1 cellular context compared by ENCODE assay signal in the genomic region with DNA sequence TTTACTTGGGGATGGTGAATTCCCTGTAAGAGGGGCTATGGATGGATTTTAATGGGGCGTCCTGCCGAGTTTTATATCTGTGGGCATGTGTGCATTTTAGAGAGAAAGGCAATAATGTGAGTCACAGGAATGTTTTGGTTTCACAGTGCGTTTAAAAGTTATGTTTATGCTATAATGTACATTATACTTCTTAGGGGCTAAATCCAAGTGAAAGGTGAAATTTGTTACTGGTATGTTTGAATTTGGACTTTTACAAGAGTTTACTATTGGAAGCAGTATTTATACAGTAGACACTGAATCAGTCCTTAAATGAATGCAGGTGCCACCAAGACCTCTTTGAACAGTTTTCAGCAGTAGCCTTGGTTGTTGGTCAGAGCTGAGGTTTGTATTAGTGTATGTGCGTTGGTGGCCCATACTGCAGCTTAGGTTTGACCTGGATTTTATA.
TF ChIP-seq lines count a peak whose summit lies in the region.

No MANE protein-coding gene starts in this region.

TF ChIP-seq in neural cell, 6 proteins besides CTCF, POLR2A, EP300 and RAD21:
- TF ChIP-seq, protein P1, sequence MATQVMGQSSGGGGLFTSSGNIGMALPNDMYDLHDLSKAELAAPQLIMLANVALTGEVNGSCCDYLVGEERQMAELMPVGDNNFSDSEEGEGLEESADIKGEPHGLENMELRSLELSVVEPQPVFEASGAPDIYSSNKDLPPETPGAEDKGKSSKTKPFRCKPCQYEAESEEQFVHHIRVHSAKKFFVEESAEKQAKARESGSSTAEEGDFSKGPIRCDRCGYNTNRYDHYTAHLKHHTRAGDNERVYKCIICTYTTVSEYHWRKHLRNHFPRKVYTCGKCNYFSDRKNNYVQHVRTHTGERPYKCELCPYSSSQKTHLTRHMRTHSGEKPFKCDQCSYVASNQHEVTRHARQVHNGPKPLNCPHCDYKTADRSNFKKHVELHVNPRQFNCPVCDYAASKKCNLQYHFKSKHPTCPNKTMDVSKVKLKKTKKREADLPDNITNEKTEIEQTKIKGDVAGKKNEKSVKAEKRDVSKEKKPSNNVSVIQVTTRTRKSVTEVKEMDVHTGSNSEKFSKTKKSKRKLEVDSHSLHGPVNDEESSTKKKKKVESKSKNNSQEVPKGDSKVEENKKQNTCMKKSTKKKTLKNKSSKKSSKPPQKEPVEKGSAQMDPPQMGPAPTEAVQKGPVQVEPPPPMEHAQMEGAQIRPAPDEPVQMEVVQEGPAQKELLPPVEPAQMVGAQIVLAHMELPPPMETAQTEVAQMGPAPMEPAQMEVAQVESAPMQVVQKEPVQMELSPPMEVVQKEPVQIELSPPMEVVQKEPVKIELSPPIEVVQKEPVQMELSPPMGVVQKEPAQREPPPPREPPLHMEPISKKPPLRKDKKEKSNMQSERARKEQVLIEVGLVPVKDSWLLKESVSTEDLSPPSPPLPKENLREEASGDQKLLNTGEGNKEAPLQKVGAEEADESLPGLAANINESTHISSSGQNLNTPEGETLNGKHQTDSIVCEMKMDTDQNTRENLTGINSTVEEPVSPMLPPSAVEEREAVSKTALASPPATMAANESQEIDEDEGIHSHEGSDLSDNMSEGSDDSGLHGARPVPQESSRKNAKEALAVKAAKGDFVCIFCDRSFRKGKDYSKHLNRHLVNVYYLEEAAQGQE (IDR thresholded peaks at IDR 0.05; ENCODE audit: borderline replicate concordance): no peak
- TF ChIP-seq TAF1 (IDR thresholded peaks at IDR 0.05; ENCODE audit: low read depth) (no peak), POLR2AphosphoS5 (IDR thresholded peaks at IDR 0.05) (no peak), SMC3 (conservative IDR thresholded peaks at IDR 0.05; ENCODE audit: poor library complexity) (no peak), MXI1 (conservative IDR thresholded peaks at IDR 0.05; ENCODE audit: poor library complexity, severe bottlenecking) (no peak), EZH2 (IDR thresholded peaks at IDR 0.05; ENCODE audit: borderline replicate concordance, insufficient read depth, low read length, poor library complexity, severe bottlenecking) (no peak)
TF ChIP-seq in neural cell: peak in this region for 0.
